Comparison of ENCODE assay signal across 8 cellular contexts in genomic region chr2:208373460-208374089, GRCh38. TPM values are rescaled to one million over a fixed set of nuclear protein-coding genes. Genes with fewer than 3 reads are reported as not detected.
A peak's percentile ranks its signal among the peaks of the same experiment; 100 is the strongest.
DNase-seq lines count a peak whose midpoint lies in the region; ATAC-seq and TF ChIP-seq lines count a peak whose summit lies in the region.

No MANE protein-coding gene starts in this region.

- H3K23ac ChIP-seq in mesenchymal stem cell (ENCODE audit: low read length in 2 of 2) = no peak overlapping the region

- no peak overlapping the region for H2BK15ac ChIP-seq in mesenchymal stem cell (ENCODE audit: low read depth, poor library complexity, severe bottlenecking)

- H3K9me3 ChIP-seq in mesenchymal stem cell (ENCODE audit: control insufficient read depth, low read length) = no peaks in the 10 kb centered on the region

- ATAC-seq in GM18907 (IDR thresholded peaks at IDR 0.05; ENCODE audit: unreplicated experiment) (peak; percentile 73), HG02840 (IDR thresholded peaks at IDR 0.05; ENCODE audit: low FRiP score, unreplicated experiment) (no peak)
- ATAC-seq in stimulated activated memory B cell treated with anti-CD40 and anti-IgM and Interleukin-4, amounts not matched to agents 10 μg/mL and 1 μg/mL and 100 μg/mL, for 72 hours = no peak

- H3K36me3 ChIP-seq in mesenchymal stem cell (ENCODE audit: control insufficient read depth in 1 of 2, insufficient read depth in 2 of 2, low read depth in 1 of 2, low read length in 2 of 2) = no peaks in the 10 kb centered on the region

- H3K27me3 Mint-ChIP-seq in stimulated activated memory B cell treated with anti-CD40 and anti-IgM and Interleukin-4, amounts not matched to agents 10 μg/mL and 1 μg/mL and 100 μg/mL, for 72 hours = no peaks in the 10 kb centered on the region

- no peak overlapping the region for H3K4me2 ChIP-seq in mesenchymal stem cell (ENCODE audit: low read length, poor library complexity, severe bottlenecking)

- H3K14ac ChIP-seq in mesenchymal stem cell (ENCODE audit: low read length in 2 of 2) = no peak overlapping the region

- H3K9me3 Mint-ChIP-seq in stimulated activated memory B cell treated with anti-CD40 and anti-IgM and Interleukin-4, amounts not matched to agents 10 μg/mL and 1 μg/mL and 100 μg/mL, for 72 hours = no peaks in the 10 kb centered on the region

- H3K4me1 ChIP-seq in mesenchymal stem cell (ENCODE audit: control insufficient read depth, insufficient read depth, low read depth, low read length) = no peaks in the 10 kb centered on the region

- TF ChIP-seq CTCF in coronary artery (IDR thresholded peaks at IDR 0.05) = peak; percentile 55

- H2BK120ac ChIP-seq in mesenchymal stem cell (ENCODE audit: low read depth, low read length) = no peak overlapping the region

- H2BK5ac ChIP-seq in mesenchymal stem cell (ENCODE audit: low read depth, low read length, poor library complexity, severe bottlenecking) = no peak overlapping the region

- H3K27ac ChIP-seq in coronary artery = no peak overlapping the region
- no peak overlapping the region for H3K27ac ChIP-seq in mesenchymal stem cell (ENCODE audit: low read length, poor library complexity, severe bottlenecking)

- no peak overlapping the region for H2AK5ac ChIP-seq in mesenchymal stem cell (ENCODE audit: low read length, severe bottlenecking)

- H4K8ac ChIP-seq in mesenchymal stem cell (ENCODE audit: low read length) = no peak overlapping the region

- no peak overlapping the region for H2BK12ac ChIP-seq in mesenchymal stem cell (ENCODE audit: low read length in 2 of 2)

- no peaks in the 10 kb centered on the region for H3K4me1 Mint-ChIP-seq in stimulated activated memory B cell treated with anti-CD40 and anti-IgM and Interleukin-4, amounts not matched to agents 10 μg/mL and 1 μg/mL and 100 μg/mL, for 72 hours

- H3K27me3 ChIP-seq in mesenchymal stem cell (ENCODE audit: control insufficient read depth in 1 of 2, insufficient read depth in 1 of 2, low read length in 2 of 2) = peaks cover 0 to 6% of the 10 kb centered on the region in 2 experiments

- H4K91ac ChIP-seq in mesenchymal stem cell (ENCODE audit: low read length) = no peak overlapping the region

- H3K4me3 ChIP-seq in coronary artery (no peak overlapping the region), mesenchymal stem cell (ENCODE audit: insufficient read depth in 1 of 2, low read depth in 1 of 2, low read length in 2 of 2) (no peak overlapping the region)

- no peak overlapping the region for H3K27ac Mint-ChIP-seq in stimulated activated memory B cell treated with anti-CD40 and anti-IgM and Interleukin-4, amounts not matched to agents 10 μg/mL and 1 μg/mL and 100 μg/mL, for 72 hours

- no peaks in the 10 kb centered on the region for H3K79me1 ChIP-seq in mesenchymal stem cell (replicated peaks; ENCODE audit: low read length, poor library complexity, severe bottlenecking)

- no peak overlapping the region for H3K18ac ChIP-seq in mesenchymal stem cell (ENCODE audit: low read depth in 1 of 2, low read length in 2 of 2)

- DNase-seq in COR-L47 (lab: John Stamatoyannopoulos, UW) = peak; percentile 57
- peak; percentile 73 for DNase-seq in HuH-7 (ENCODE audit: low spot score)
- peak; percentile 76 for DNase-seq in OCI-M1 (lab: John Stamatoyannopoulos, UW)
- no peak for DNase-seq in coronary artery (ENCODE audit: low spot score)
- DNase-seq in mesenchymal stem cell = peak; percentile 61

- WGBS in mesenchymal stem cell = no CpG with 5 or more reads among the region's 2 CpGs

- no peak overlapping the region for H3K9ac ChIP-seq in mesenchymal stem cell (ENCODE audit: low read length)

- no peaks in the 10 kb centered on the region for H3K36me3 Mint-ChIP-seq in stimulated activated memory B cell treated with anti-CD40 and anti-IgM and Interleukin-4, amounts not matched to agents 10 μg/mL and 1 μg/mL and 100 μg/mL, for 72 hours

- no peak overlapping the region for H2AFZ ChIP-seq in mesenchymal stem cell (ENCODE audit: low read depth, low read length)

- no peak overlapping the region for H3K4ac ChIP-seq in mesenchymal stem cell (ENCODE audit: low read depth in 1 of 2, low read length in 2 of 2)

- H3K4me3 Mint-ChIP-seq in stimulated activated memory B cell treated with anti-CD40 and anti-IgM and Interleukin-4, amounts not matched to agents 10 μg/mL and 1 μg/mL and 100 μg/mL, for 72 hours = no peak overlapping the region

RNA-seq across cellular contexts. Expression of gene PTH2R, which starts 33.0 kb away (rescaled TPM):
- polyA plus RNA-seq in mesenchymal stem cell (2013, experiment 1 of 2) = not detected
- polyA plus RNA-seq in mesenchymal stem cell (2013, experiment 2 of 2) = not detected
